1 cellular context compared by ENCODE assay signal in the genomic region with DNA sequence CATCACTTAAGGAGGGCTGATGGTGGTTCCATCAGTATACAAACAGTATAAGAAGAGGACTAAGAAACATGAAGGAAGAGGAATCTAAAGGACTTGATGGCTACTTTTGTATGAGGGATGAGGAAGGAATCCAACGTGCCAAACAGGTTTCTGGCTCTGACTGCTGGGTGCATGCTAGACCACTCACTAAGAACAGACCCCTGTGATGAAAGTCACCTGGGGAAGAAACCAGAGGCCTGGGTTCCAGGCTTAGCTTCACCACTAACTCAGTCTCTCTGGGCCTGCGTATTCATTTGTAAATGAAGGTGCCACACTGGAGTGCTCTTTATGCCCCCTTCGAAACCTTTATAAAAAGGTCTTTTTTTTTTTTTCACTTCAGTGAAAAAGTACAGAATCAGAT.
A peak's percentile ranks its signal among the peaks of the same experiment; 100 is the strongest.
TF ChIP-seq lines count a peak whose summit lies in the region.

No MANE protein-coding gene starts in this region.

TF ChIP-seq in H1, 55 proteins besides CTCF, POLR2A, EP300 and RAD21:
- TF ChIP-seq JUN (IDR thresholded peaks at IDR 0.05; ENCODE audit: low read depth, low read length) (no peak), CEBPB (IDR thresholded peaks at IDR 0.05; ENCODE audit: low read depth, low read length) (no peak), PHF8 (conservative IDR thresholded peaks at IDR 0.05; ENCODE audit: low read depth, low read length) (no peak), TAF1 (IDR thresholded peaks at IDR 0.05; ENCODE audit: low read depth, low read length) (no peak), TEAD4 (IDR thresholded peaks at IDR 0.05; ENCODE audit: low read depth, low read length) (0 out of 2 replicates have a peak, but pooled peaks have one; percentile 24), MAFK (IDR thresholded peaks at IDR 0.05; ENCODE audit: low read depth, low read length) (no peak), KDM5A (IDR thresholded peaks at IDR 0.05; ENCODE audit: low read length) (no peak), SP2 (IDR thresholded peaks at IDR 0.05; ENCODE audit: low read length) (no peak), ASH2L (IDR thresholded peaks at IDR 0.05; ENCODE audit: low read length) (peak; percentile 36)
